Comparison of ENCODE assay signal across 1 cellular context in genomic region chr4:1795304-1796195, GRCh38.
TF ChIP-seq lines count a peak whose summit lies in the region.

No MANE protein-coding gene starts in this region.

TF ChIP-seq in HepG2, 621 proteins besides CTCF, POLR2A, EP300 and RAD21 (continued from another document):
- TF ChIP-seq MTF2 (CRISPR knock-in tag; IDR thresholded peaks at IDR 0.05; ENCODE audit: borderline replicate concordance) (peak; percentile 63; the same call in 1 of the 2 replicates), HHEX (CRISPR knock-in tag; IDR thresholded peaks at IDR 0.05) (no peak), ZNF224 (CRISPR knock-in tag; IDR thresholded peaks at IDR 0.05) (no peak), ZNF143 (CRISPR knock-in tag; IDR thresholded peaks at IDR 0.05) (peak; percentile 53; the same call in 1 of the 2 replicates), DPF2 (CRISPR knock-in tag; IDR thresholded peaks at IDR 0.05; ENCODE audit: borderline replicate concordance, low read depth) (peak; percentile 89), E2F2 (CRISPR knock-in tag; IDR thresholded peaks at IDR 0.05; ENCODE audit: borderline replicate concordance) (0 out of 2 replicates have a peak, but pooled peaks have one; percentile 86), JUNB (CRISPR knock-in tag; IDR thresholded peaks at IDR 0.05; ENCODE audit: borderline replicate concordance) (no peak), UBTF (CRISPR knock-in tag; IDR thresholded peaks at IDR 0.05) (peak; percentile 71; the same call in 1 of the 2 replicates), MAF1 (CRISPR knock-in tag; IDR thresholded peaks at IDR 0.05; ENCODE audit: borderline replicate concordance) (no peak), ZBTB38 (CRISPR knock-in tag; IDR thresholded peaks at IDR 0.05) (no peak; the same call in 1 of the 2 replicates), ZNF850 (CRISPR knock-in tag; conservative IDR thresholded peaks at IDR 0.05) (0 out of 2 replicates have a peak, but pooled peaks have one; percentile 32), ETV5 (CRISPR knock-in tag; IDR thresholded peaks at IDR 0.05; ENCODE audit: borderline replicate concordance) (no peak), PPARG (CRISPR knock-in tag; conservative IDR thresholded peaks at IDR 0.05) (peak; percentile 66; the same call in 1 of the 2 replicates), ZSCAN31 (CRISPR knock-in tag; IDR thresholded peaks at IDR 0.05; ENCODE audit: low read depth) (peak; percentile 53; the same call in 1 of the 2 replicates), HIC2 (CRISPR knock-in tag; IDR thresholded peaks at IDR 0.05; ENCODE audit: low read depth) (peak; percentile 14; the same call in 1 of the 2 replicates), SNRNP70 (IDR thresholded peaks at IDR 0.05; ENCODE audit: low read depth, low read length) (no peak), TARDBP (CRISPR knock-in tag; IDR thresholded peaks at IDR 0.05) (peak; percentile 91), PRMT3 (CRISPR knock-in tag; IDR thresholded peaks at IDR 0.05; ENCODE audit: borderline replicate concordance, low read depth) (0 out of 2 replicates have a peak, but pooled peaks have one; percentile 57), SIN3A (IDR thresholded peaks at IDR 0.05; ENCODE audit: borderline replicate concordance, low read depth, low read length) (peak; percentile 17; the same call in 1 of the 2 replicates), NKX3-1 (CRISPR knock-in tag; IDR thresholded peaks at IDR 0.05) (no peak), NCOA5 (CRISPR knock-in tag; IDR thresholded peaks at IDR 0.05) (0 out of 2 replicates have a peak, but pooled peaks have one; percentile 56), ZNF101 (CRISPR knock-in tag; IDR thresholded peaks at IDR 0.05; ENCODE audit: borderline replicate concordance, low read depth) (no peak), PHF5A (CRISPR knock-in tag; IDR thresholded peaks at IDR 0.05; ENCODE audit: low read depth, unreplicated experiment) (peak; percentile 88), RFX1 (IDR thresholded peaks at IDR 0.05) (no peak), HIVEP1 (CRISPR knock-in tag; IDR thresholded peaks at IDR 0.05) (peak; percentile 94), USF2 (IDR thresholded peaks at IDR 0.05; ENCODE audit: low read depth, low read length) (no peak), USF2 (CRISPR knock-in tag; IDR thresholded peaks at IDR 0.05; ENCODE audit: borderline replicate concordance) (peak; percentile 20; the same call in 1 of the 2 replicates), ZNF709 (CRISPR knock-in tag; IDR thresholded peaks at IDR 0.05) (no peak), AGO1 (IDR thresholded peaks at IDR 0.05; ENCODE audit: low read depth, low read length, poor library complexity, severe bottlenecking) (peak; percentile 73), ZNF598 (CRISPR knock-in tag; IDR thresholded peaks at IDR 0.05; ENCODE audit: borderline replicate concordance) (no peak), ZNF292 (CRISPR knock-in tag; IDR thresholded peaks at IDR 0.05; ENCODE audit: borderline replicate concordance, low read depth) (no peak), ZBTB21 (CRISPR knock-in tag; IDR thresholded peaks at IDR 0.05) (no peak), ZNF468 (CRISPR knock-in tag; IDR thresholded peaks at IDR 0.05) (no peak), SP4 (CRISPR knock-in tag; IDR thresholded peaks at IDR 0.05) (0 out of 2 replicates have a peak, but pooled peaks have one; percentile 41), ZNF160 (CRISPR knock-in tag; IDR thresholded peaks at IDR 0.05) (peak; percentile 86; the same call in 1 of the 2 replicates), POLR2AphosphoS5 (IDR thresholded peaks at IDR 0.05; ENCODE audit: low read depth, low read length) (peak; percentile 73), KDM3A (CRISPR knock-in tag; IDR thresholded peaks at IDR 0.05; ENCODE audit: low read depth) (no peak; the same call in 1 of the 2 replicates), ZNF7 (CRISPR knock-in tag; IDR thresholded peaks at IDR 0.05) (no peak), ZNF841 (CRISPR knock-in tag; IDR thresholded peaks at IDR 0.05; ENCODE audit: borderline replicate concordance) (no peak), NFIB (CRISPR knock-in tag; IDR thresholded peaks at IDR 0.05; ENCODE audit: borderline replicate concordance) (no peak), MNT (IDR thresholded peaks at IDR 0.05) (no peak), KMT2B (CRISPR knock-in tag; IDR thresholded peaks at IDR 0.05) (no peak), ZNF580 (CRISPR knock-in tag; IDR thresholded peaks at IDR 0.05; ENCODE audit: borderline replicate concordance, low read depth) (peak; percentile 73), SKIL (CRISPR knock-in tag; IDR thresholded peaks at IDR 0.05; ENCODE audit: borderline replicate concordance) (0 out of 2 replicates have a peak, but pooled peaks have one; percentile 18), ZFP1 (CRISPR knock-in tag; IDR thresholded peaks at IDR 0.05) (peak; percentile 48; the same call in 1 of the 2 replicates), ZBTB20 (CRISPR knock-in tag; IDR thresholded peaks at IDR 0.05; ENCODE audit: borderline replicate concordance, low read depth) (no peak), HOXD1 (CRISPR knock-in tag; IDR thresholded peaks at IDR 0.05) (peak; percentile 84; the same call in 1 of the 2 replicates), SOX6 (IDR thresholded peaks at IDR 0.05) (no peak), SOX6 (CRISPR knock-in tag; IDR thresholded peaks at IDR 0.05) (peak; percentile 80), DZIP1 (CRISPR knock-in tag; IDR thresholded peaks at IDR 0.05) (0 out of 2 replicates have a peak, but pooled peaks have one; percentile 67), MIXL1 (CRISPR knock-in tag; IDR thresholded peaks at IDR 0.05) (peak; percentile 89), RAD51 (IDR thresholded peaks at IDR 0.05; ENCODE audit: borderline replicate concordance) (no peak), HNRNPH1 (optimal IDR thresholded peaks at IDR 0.05; ENCODE audit: low read depth, low read length) (peak; percentile 78), ZNF782 (CRISPR knock-in tag; IDR thresholded peaks at IDR 0.05; ENCODE audit: borderline replicate concordance) (peak; percentile 40; the same call in 1 of the 2 replicates), ZNF891 (CRISPR knock-in tag; IDR thresholded peaks at IDR 0.05) (no peak), NFKBIZ (CRISPR knock-in tag; IDR thresholded peaks at IDR 0.05) (peak; percentile 40), HNRNPUL1 (IDR thresholded peaks at IDR 0.05; ENCODE audit: low read depth, low read length) (0 out of 2 replicates have a peak, but pooled peaks have one; percentile 24), CBFB (CRISPR knock-in tag; IDR thresholded peaks at IDR 0.05) (peak; percentile 65; the same call in 1 of the 2 replicates)
